Comparison of ENCODE assay signal across 26 cellular contexts in the genomic region with DNA sequence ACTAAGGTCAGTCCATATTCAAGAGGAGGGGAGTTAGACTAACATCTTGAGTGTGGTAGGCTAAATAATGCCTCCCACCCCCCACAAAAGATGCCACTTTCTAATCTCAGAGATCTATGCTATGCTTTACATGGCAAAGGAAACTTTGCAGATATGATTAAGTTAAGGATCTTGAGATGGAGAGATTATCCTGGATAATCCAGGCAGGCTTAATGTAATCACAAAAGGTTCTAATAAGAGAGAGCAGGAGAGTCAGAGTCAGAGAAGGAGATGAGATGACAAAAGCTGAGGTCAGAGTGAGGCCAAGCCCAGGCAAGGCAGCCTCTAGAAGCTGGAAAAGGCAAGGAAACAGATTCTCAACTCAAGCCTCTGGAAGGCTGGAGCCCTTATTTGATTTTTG.
"Had no signal": no experiment of that assay in that cellular context is flagged by ENCODE, and none has a peak within 500 bp of the region (broad histone marks: within the 10 kb centered on the region; RNA-seq: fewer than 3 reads in every experiment).

No MANE protein-coding gene starts in this region.

- H3K36me3 ChIP-seq: colonic mucosa, gastrocnemius medialis, heart left ventricle, left ventricle myocardium inferior, lower lobe of right lung, stomach, thyroid gland, vagina had no signal

- H3K4me1 Mint-ChIP-seq: stimulated activated effector memory CD8-positive, alpha-beta T cell treated with anti-CD3 and anti-CD28 coated beads, Interleukin-12 subunit alpha, Interleukin-12 subunit beta, amount 100 ng/mL, for 72 hours had no signal

- H3K4me2 ChIP-seq: smooth muscle cell had no signal

- H3K36me3 Mint-ChIP-seq: natural killer cell; stimulated activated effector memory CD8-positive, alpha-beta T cell treated with anti-CD3 and anti-CD28 coated beads, Interleukin-12 subunit alpha, Interleukin-12 subunit beta, amount 100 ng/mL, for 72 hours had no signal

- H3K9ac ChIP-seq: parathyroid adenoma had no signal

- H3K79me2 ChIP-seq: parathyroid adenoma had no signal

- H2AFZ ChIP-seq: parathyroid adenoma had no signal

- H3K9me3 ChIP-seq: colonic mucosa, gastrocnemius medialis, heart left ventricle, left ventricle myocardium inferior, lower lobe of right lung, stomach, thyroid gland, vagina had no signal

- H3K4me3 Mint-ChIP-seq: dendritic cell treated with granulocyte-macrophage colony-stimulating factor and Interleukin-4, amounts not matched to agents 40 ng/mL and 50 ng/mL, for 4 days; endodermal cell; natural killer cell; stimulated activated effector memory CD8-positive, alpha-beta T cell treated with anti-CD3 and anti-CD28 coated beads, Interleukin-12 subunit alpha, Interleukin-12 subunit beta, amount 100 ng/mL, for 72 hours had no signal

- H3K4me1 ChIP-seq: colonic mucosa, gastrocnemius medialis, heart left ventricle, left ventricle myocardium inferior, lower lobe of right lung, parathyroid adenoma, stomach, thyroid gland, vagina had no signal

- H3K27ac Mint-ChIP-seq: dendritic cell treated with granulocyte-macrophage colony-stimulating factor and Interleukin-4, amounts not matched to agents 40 ng/mL and 50 ng/mL, for 4 days; endodermal cell; natural killer cell; progenitor cell of endocrine pancreas; stimulated activated effector memory CD8-positive, alpha-beta T cell treated with anti-CD3 and anti-CD28 coated beads, Interleukin-12 subunit alpha, Interleukin-12 subunit beta, amount 100 ng/mL, for 72 hours had no signal

- H3K4me3 ChIP-seq: colonic mucosa, gastrocnemius medialis, heart left ventricle, left ventricle myocardium inferior, lower lobe of right lung, smooth muscle cell, stomach, thyroid gland, vagina had no signal

- H3K27me3 ChIP-seq: colonic mucosa, gastrocnemius medialis, heart left ventricle, stomach, thyroid gland, vagina had no signal

- ATAC-seq: esophagus mucosa; gastrocnemius medialis; heart left ventricle; left colon; lower lobe of right lung; natural killer cell; sciatic nerve; stimulated activated effector memory CD8-positive, alpha-beta T cell treated with anti-CD3 and anti-CD28 coated beads, Interleukin-12 subunit alpha, Interleukin-12 subunit beta, amount 100 ng/mL, for 72 hours had no signal

- H3K27ac ChIP-seq: colonic mucosa, epithelial cell of prostate, gastrocnemius medialis, heart left ventricle, left ventricle myocardium inferior, lower lobe of right lung, parathyroid adenoma, stomach, thyroid gland, vagina had no signal

- H3K27me3 Mint-ChIP-seq: dendritic cell treated with granulocyte-macrophage colony-stimulating factor and Interleukin-4, amounts not matched to agents 40 ng/mL and 50 ng/mL, for 4 days; progenitor cell of endocrine pancreas had no signal

- H3K9me3 Mint-ChIP-seq: endodermal cell, natural killer cell had no signal

- DNase-seq: colonic mucosa; effector CD8-positive, alpha-beta T cell; endodermal cell; foreskin fibroblast; gastrocnemius medialis; heart left ventricle; hippocampal formation; left colon; left ventricle myocardium inferior; lower lobe of right lung; natural killer cell; stimulated activated CD4-positive, alpha-beta T cell treated with anti-CD3 and anti-CD28 coated beads, Interleukin-2, amount 100 ng/mL, for 24 hours; stimulated activated CD4-positive, alpha-beta T cell treated with anti-CD3 and anti-CD28 coated beads, Interleukin-4, amount 100 ng/mL, for 24 hours; stimulated activated naive CD4-positive, alpha-beta T cell treated with Interleukin-2 at 50 U/mL for 16 hours; stomach; thyroid gland; trophoblast cell had no signal
